12 cellular contexts compared by ENCODE assay signal in genomic region chr20:12965880-12966270, GRCh38. TPM values are rescaled to one million over a fixed set of nuclear protein-coding genes. Genes with fewer than 3 reads are reported as not detected.
"Had no signal": no experiment of that assay in that cellular context is flagged by ENCODE, and none has a peak within 500 bp of the region (broad histone marks: within the 10 kb centered on the region; RNA-seq: fewer than 3 reads in every experiment).

No MANE protein-coding gene starts in this region.

- H3K4me3 ChIP-seq: ovary had no signal

- H3K9me3 Mint-ChIP-seq: activated CD8-positive, alpha-beta T cell treated with anti-CD3 and anti-CD28 coated beads for 36 hours; activated T-cell treated with anti-CD3 and anti-CD28 coated beads, Interleukin-2, amount 50 U/mL, for 72 hours; central memory CD8-positive, alpha-beta T cell; stimulated activated memory B cell treated with anti-CD40 and anti-IgM and Interleukin-4, amounts not matched to agents 10 μg/mL and 1 μg/mL and 100 μg/mL, for 72 hours had no signal

- H3K9me3 ChIP-seq: ovary had no signal

- H3K27me3 ChIP-seq: brain microvascular endothelial cell, ovary had no signal

- H3K36me3 ChIP-seq: brain microvascular endothelial cell, ovary, WERI-Rb-1 had no signal

- H3K27ac Mint-ChIP-seq: activated CD8-positive, alpha-beta T cell treated with anti-CD3 and anti-CD28 coated beads for 36 hours; activated T-cell treated with anti-CD3 and anti-CD28 coated beads, Interleukin-2, amount 50 U/mL, for 72 hours; stimulated activated memory B cell treated with anti-CD40 and anti-IgM and Interleukin-4, amounts not matched to agents 10 μg/mL and 1 μg/mL and 100 μg/mL, for 72 hours had no signal

- H3K36me3 Mint-ChIP-seq: stimulated activated memory B cell treated with anti-CD40 and anti-IgM and Interleukin-4, amounts not matched to agents 10 μg/mL and 1 μg/mL and 100 μg/mL, for 72 hours had no signal

- DNase-seq: activated CD8-positive, alpha-beta T cell treated with anti-CD3 and anti-CD28 coated beads for 36 hours; activated naive CD4-positive, alpha-beta T cell; activated T-cell treated with anti-CD3 and anti-CD28 coated beads, Interleukin-2, amount 50 U/mL, for 72 hours; cortex of kidney; effector CD4-positive, alpha-beta T cell; ovary; T-helper 1 cell; WERI-Rb-1 had no signal

- ATAC-seq: activated CD8-positive, alpha-beta T cell treated with anti-CD3 and anti-CD28 coated beads for 36 hours had no signal

- H3K27ac ChIP-seq: brain microvascular endothelial cell, ovary, WERI-Rb-1 had no signal

RNA-seq across cellular contexts. Expression of gene SPTLC3, which starts 42.9 kb away (rescaled TPM):
- polyA plus RNA-seq: neural cell had no signal
